8 cellular contexts compared by ENCODE assay signal in the genomic region with DNA sequence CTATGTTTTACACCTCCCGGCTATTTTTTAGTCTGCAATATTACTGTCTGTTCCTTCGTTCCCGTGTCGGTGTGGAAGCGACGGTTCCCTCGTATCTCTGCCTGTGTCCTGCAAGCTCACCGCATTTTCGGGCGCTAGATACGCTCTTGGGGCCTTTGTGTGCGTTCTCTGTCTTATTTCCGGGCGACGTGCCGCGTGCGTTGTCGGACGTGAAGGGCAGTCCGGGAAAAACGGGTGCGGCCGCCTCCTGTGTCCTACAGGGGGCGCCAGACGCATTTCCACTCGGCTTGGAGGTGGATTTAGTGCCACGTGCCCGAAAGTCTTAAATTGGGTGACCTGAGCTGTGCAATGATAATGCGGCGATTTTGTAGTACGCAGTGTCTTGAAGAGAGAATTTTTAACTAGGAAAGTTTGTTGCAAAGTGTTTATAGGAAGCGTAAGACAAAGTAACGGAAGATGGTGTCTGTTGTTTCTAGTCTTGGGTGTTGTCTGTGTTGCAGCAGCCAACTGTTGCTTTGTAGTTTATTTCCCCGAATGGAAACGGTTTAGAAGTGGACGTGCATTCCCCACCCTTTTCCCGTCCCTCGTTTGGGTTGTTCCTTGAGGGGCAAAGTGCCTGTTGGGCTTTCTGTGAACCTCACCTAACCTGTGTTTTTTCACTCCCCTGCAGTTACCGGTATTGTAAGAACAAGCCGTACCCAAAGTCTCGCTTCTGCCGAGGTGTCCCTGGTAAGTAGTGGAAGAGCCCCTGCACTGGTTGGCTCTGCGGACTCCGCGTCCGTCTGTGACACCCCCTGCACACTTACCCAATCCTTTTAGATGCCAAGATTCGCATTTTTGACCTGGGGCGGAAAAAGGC. TPM values are rescaled to one million over a fixed set of nuclear protein-coding genes. Genes with fewer than 3 reads are reported as not detected.
A peak's percentile ranks its signal among the peaks of the same experiment; 100 is the strongest.
DNase-seq lines count a peak whose midpoint lies in the region; ATAC-seq, FAIRE-seq and TF ChIP-seq lines count a peak whose summit lies in the region.

No MANE protein-coding gene starts in this region.

- H3K4me1 ChIP-seq in HUES64 (ENCODE audit: insufficient read depth, low read length) (0 out of 2 replicates have a peak, but pooled peaks cover 4% of the 10 kb centered on the region), muscle layer of colon (ENCODE audit: insufficient read depth, low read length) (peaks cover 13% of the 10 kb centered on the region)

- H3K4me3 ChIP-seq in HUES64 (ENCODE audit: low read length) = peak overlapping the region; percentile 92
- H3K4me3 ChIP-seq in muscle layer of colon (ENCODE audit: low read depth in 1 of 2, low read length in 2 of 2) = peak overlapping the region; percentile 76 to 77

- peaks cover 24% of the 10 kb centered on the region for H3K36me3 ChIP-seq in HUES64 (ENCODE audit: insufficient read depth, low read length)
- peaks cover 13% of the 10 kb centered on the region for H3K36me3 ChIP-seq in muscle layer of colon (ENCODE audit: insufficient read depth, low read length)

- H3K27me3 ChIP-seq in HUES64 (ENCODE audit: insufficient read depth, low read length) (no peaks in the 10 kb centered on the region), muscle layer of colon (ENCODE audit: control insufficient read depth in 1 of 2, insufficient read depth in 2 of 2, low read length in 2 of 2) (peaks cover 0 to 3% of the 10 kb centered on the region in 2 donors)

- no peak for FAIRE-seq in GM12892 (lab: Jason Lieb, UNC)

- DNase-seq in GM12892 (ENCODE audit: insufficient read length) = no peak
- peak; percentile 90 for DNase-seq in OCI-M1 (lab: John Stamatoyannopoulos, UW)
- DNase-seq in activated T-cell treated with anti-CD3 and anti-CD28 coated beads, Interleukin-2, amount 50 U/mL, for 48 hours = peak; percentile 84 to 86
- peak; percentile 58 to 63 for DNase-seq in stimulated activated CD8-positive, alpha-beta memory T cell treated with anti-CD3 and anti-CD28 coated beads, Interleukin-7, amount 100 ng/mL, for 1 hour (ENCODE audit: low read depth in 2 of 2)

- H3K27ac ChIP-seq in HUES64 (ENCODE audit: low read depth, low read length) (peak overlapping the region; percentile 94), muscle layer of colon (ENCODE audit: low read depth, low read length) (peak overlapping the region; percentile 86)

- WGBS in HUES64 = 2% methylated on average over 48 of the region's 49 CpGs

- no peaks in the 10 kb centered on the region for H3K9me3 ChIP-seq in HUES64 (ENCODE audit: insufficient read depth, low read depth, low read length)
- no peaks in the 10 kb centered on the region for H3K9me3 ChIP-seq in muscle layer of colon (ENCODE audit: low read length)

- ATAC-seq in esophagus mucosa (peak; percentile 58), HG03439 (IDR thresholded peaks at IDR 0.05; ENCODE audit: unreplicated experiment) (no peak)

- TF ChIP-seq POLR2A in GM12892 (IDR thresholded peaks at IDR 0.05; ENCODE audit: low read depth, low read length) = peak; percentile 30; the same call in 1 of the 2 replicates

- peak overlapping the region; percentile 100 for H3K9ac ChIP-seq in HUES64 (ENCODE audit: low read depth, low read length)
- peak overlapping the region; percentile 90 for H3K9ac ChIP-seq in muscle layer of colon (ENCODE audit: low read length)

RNA-seq across cellular contexts. Expression of gene RPL10, which starts 0.7 kb away (rescaled TPM):
- polyA plus RNA-seq in GM12892 (2012; ENCODE audit: missing spikeins) = 3,825 TPM
- 2,446 TPM for polyA plus RNA-seq in HUES64 (2013, experiment 1 of 2)
- 2,506 TPM for polyA plus RNA-seq in HUES64 (2013, experiment 2 of 2)
- 2,565 TPM for total RNA-seq in esophagus mucosa

RNA-seq across cellular contexts. Expression of gene DNASE1L1, which starts 10.2 kb away (rescaled TPM):
- polyA plus RNA-seq in GM12892 (2012; ENCODE audit: missing spikeins) = 12.3 TPM
- 6.3 TPM for polyA plus RNA-seq in HUES64 (2013, experiment 1 of 2)
- polyA plus RNA-seq in HUES64 (2013, experiment 2 of 2) = 7.5 TPM
- 22.8 TPM for total RNA-seq in esophagus mucosa

RNA-seq across cellular contexts. Expression of gene TAFAZZIN, which starts 12.4 kb away (rescaled TPM):
- 26.3 TPM for polyA plus RNA-seq in GM12892 (2012; ENCODE audit: missing spikeins)
- polyA plus RNA-seq in HUES64 (2013, experiment 1 of 2) = 11.5 TPM
- polyA plus RNA-seq in HUES64 (2013, experiment 2 of 2) = 20.0 TPM
- total RNA-seq in esophagus mucosa = 18.1 TPM

RNA-seq across cellular contexts. Expression of gene EMD, which starts 19.8 kb away (rescaled TPM):
- 41.4 TPM for polyA plus RNA-seq in GM12892 (2012; ENCODE audit: missing spikeins)
- 78.8 TPM for polyA plus RNA-seq in HUES64 (2013, experiment 1 of 2)
- polyA plus RNA-seq in HUES64 (2013, experiment 2 of 2) = 81.5 TPM
- 49.3 TPM for total RNA-seq in esophagus mucosa

RNA-seq across cellular contexts. Expression of gene FLNA, which starts 24.5 kb away (rescaled TPM):
- polyA plus RNA-seq in GM12892 (2012; ENCODE audit: missing spikeins) = 131 TPM
- 558 TPM for polyA plus RNA-seq in HUES64 (2013, experiment 1 of 2)
- polyA plus RNA-seq in HUES64 (2013, experiment 2 of 2) = 531 TPM
- 417 TPM for total RNA-seq in esophagus mucosa
